ENCODE assay signal across 16 cellular contexts in the genomic region with DNA sequence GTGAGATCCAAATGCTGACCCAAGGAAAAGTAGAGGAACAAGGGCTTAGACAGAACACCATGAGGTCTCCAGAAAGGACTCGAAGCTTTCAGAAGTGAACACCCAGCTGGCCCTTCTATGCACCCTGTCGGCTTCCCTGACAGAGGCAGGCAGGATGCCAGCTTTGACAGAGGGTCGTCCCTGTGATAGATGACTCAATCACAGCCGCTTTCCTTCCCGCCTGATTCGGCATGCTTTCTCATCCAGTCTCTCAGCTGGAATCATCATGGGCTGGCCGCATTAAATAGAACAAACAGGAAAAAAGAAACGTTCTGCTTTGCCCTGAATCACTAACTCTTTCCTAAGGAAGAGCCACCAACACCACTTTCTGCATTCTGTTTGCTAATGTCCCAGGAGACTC.
DNase-seq lines count a peak whose midpoint lies in the region; ATAC-seq and TF ChIP-seq lines count a peak whose summit lies in the region.
"Had no signal": no experiment of that assay in that cellular context is flagged by ENCODE, and none has a peak within 500 bp of the region (broad histone marks: within the 10 kb centered on the region; RNA-seq: fewer than 3 reads in every experiment).

No MANE protein-coding gene starts in this region.

- peaks cover 22% of the 10 kb centered on the region for H3K4me1 ChIP-seq in SJCRH30
- H3K4me1 ChIP-seq: upper lobe of right lung had no signal

- in situ Hi-C loops in G401 (cut with HindIII; ENCODE audit: low sequenced_read_pairs): no loop called here

- peak overlapping the region; percentile 21 for H3K27ac Mint-ChIP-seq in neural crest cell (ENCODE audit: unreplicated experiment)
- H3K27ac Mint-ChIP-seq: activated T-cell treated with anti-CD3 and anti-CD28 coated beads, Interleukin-2, amount 50 U/mL, for 24 hours; immature natural killer cell; T-helper 2 cell treated with Interferon-gamma antibody and Interleukin-4, amounts not matched to agents 5 μg/mL and 100 μg/mL, for 36 hours had no signal

- peaks cover 3% of the 10 kb centered on the region for H3K9me3 Mint-ChIP-seq in neural crest cell
- H3K9me3 Mint-ChIP-seq: activated T-cell treated with anti-CD3 and anti-CD28 coated beads, Interleukin-2, amount 50 U/mL, for 24 hours; T-helper 2 cell treated with Interferon-gamma antibody and Interleukin-4, amounts not matched to agents 5 μg/mL and 100 μg/mL, for 36 hours had no signal

- H3K4me3 Mint-ChIP-seq in neural crest cell: no peak overlapping the region
- H3K4me3 Mint-ChIP-seq: activated T-cell treated with anti-CD3 and anti-CD28 coated beads, Interleukin-2, amount 50 U/mL, for 24 hours; immature natural killer cell; T-helper 2 cell treated with Interferon-gamma antibody and Interleukin-4, amounts not matched to agents 5 μg/mL and 100 μg/mL, for 36 hours had no signal

- H3K27ac ChIP-seq in SJCRH30: peak overlapping the region; percentile 23; the same call in 1 of the 2 replicates
- H3K27ac ChIP-seq: BLaER1, RWPE1, upper lobe of right lung had no signal

- no peaks in the 10 kb centered on the region for H3K36me3 Mint-ChIP-seq in neural crest cell (ENCODE audit: low read depth)
- H3K36me3 Mint-ChIP-seq: immature natural killer cell had no signal

- H3K27me3 Mint-ChIP-seq in neural crest cell (ENCODE audit: low read depth): no peaks in the 10 kb centered on the region

- H3K4me3 ChIP-seq in SJCRH30: no peak overlapping the region
- H3K4me3 ChIP-seq: BLaER1, upper lobe of right lung had no signal

- no peaks in the 10 kb centered on the region for H3K9me3 ChIP-seq in SJCRH30 (replicated peaks)
- H3K9me3 ChIP-seq: BLaER1, upper lobe of right lung had no signal

- no peaks in the 10 kb centered on the region for H3K36me3 ChIP-seq in SJCRH30
- H3K36me3 ChIP-seq: BLaER1, upper lobe of right lung had no signal

- DNase-seq in G401 (ENCODE audit: low spot score): peak; percentile 23
- DNase-seq in SJCRH30: peak; percentile 38 to 51
- DNase-seq in fibroblast of peridontal ligament (ENCODE audit: extremely low read depth): peak; percentile 2
- no peak for DNase-seq in neural crest cell (ENCODE audit: low read depth, low spot score)
- DNase-seq in Ammon's horn (ENCODE audit: low spot score): no peak
- no peak for DNase-seq in H4 (ENCODE audit: low spot score)
- no peak for DNase-seq in NCI-H2227 (lab: John Stamatoyannopoulos, UW; ENCODE audit: unreplicated experiment)
- DNase-seq: activated CD4-positive, alpha-beta T cell treated with anti-CD3 and anti-CD28 coated beads for 4 hours; activated T-cell treated with anti-CD3 and anti-CD28 coated beads, Interleukin-2, amount 50 U/mL, for 24 hours; DMS79; immature natural killer cell; upper lobe of right lung had no signal

- ATAC-seq in GM21423 (IDR thresholded peaks at IDR 0.05; ENCODE audit: unreplicated experiment): no peak

- H3K4me1 Mint-ChIP-seq in neural crest cell: no peaks in the 10 kb centered on the region

- no peak for TF ChIP-seq CTCF in neural crest cell (conservative IDR thresholded peaks at IDR 0.05)

- H3K27me3 ChIP-seq in SJCRH30: no peaks in the 10 kb centered on the region
- H3K27me3 ChIP-seq: BLaER1, upper lobe of right lung had no signal

Comparison
In these comparisons a context has a peak if more than half of its experiments do, and no peak if none do; other contexts are left out.
1. DNase-seq: peak in G401 (single experiment), SJCRH30 (2 of 2) and fibroblast of peridontal ligament (single experiment); none in neural crest cell (single experiment), Ammon's horn (single experiment), H4 (single experiment) and NCI-H2227 (single experiment).